Comparison of ENCODE assay signal across 4 cellular contexts in the genomic region with DNA sequence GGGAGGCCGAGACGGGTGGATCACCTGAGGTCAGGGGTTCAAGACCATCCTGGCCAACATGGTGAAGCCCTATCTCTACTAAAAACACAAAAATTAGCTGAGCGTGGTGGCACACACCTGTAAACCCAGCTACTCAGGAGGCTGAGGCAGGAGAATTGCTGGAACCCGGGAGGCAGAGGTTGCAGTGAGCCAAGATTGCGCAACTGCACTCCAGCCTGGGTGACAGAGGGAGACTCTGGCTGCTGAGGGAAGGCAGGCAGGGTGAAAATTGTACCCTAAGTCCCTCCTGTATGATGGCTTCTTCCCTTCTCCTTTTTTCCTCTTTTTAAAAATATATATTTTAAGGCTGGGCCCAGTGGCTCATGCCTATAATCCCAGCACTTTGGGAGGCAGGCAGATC. TPM values are rescaled to one million over a fixed set of nuclear protein-coding genes. Genes with fewer than 3 reads are reported as not detected.
DNase-seq lines count a peak whose midpoint lies in the region; ATAC-seq, FAIRE-seq and TF ChIP-seq lines count a peak whose summit lies in the region.
"Not testable (repeated sequence)": the region's sequence is repeated elsewhere in the genome, so short reads cannot be mapped to it uniquely, and the experiment has no call there.

No MANE protein-coding gene starts in this region.

- H3K9me3 ChIP-seq in A549; IMR-90 (ENCODE audit: control insufficient read depth, insufficient read depth, low read length); K562 (replicated peaks; ENCODE audit: control insufficient read depth, insufficient read depth, low read depth, low read length); HepG2 (ENCODE audit: low read length): not testable (repeated sequence)

- FAIRE-seq in A549 (lab: Jason Lieb, UNC); K562 (lab: Jason Lieb, UNC); HepG2 (lab: Jason Lieb, UNC): not testable (repeated sequence)

- not testable (repeated sequence) for TF ChIP-seq CTCF in A549 (IDR thresholded peaks at IDR 0.05); IMR-90 (conservative IDR thresholded peaks at IDR 0.05; ENCODE audit: low read depth, low read length); K562 (IDR thresholded peaks at IDR 0.05 in 2 of 3, conservative IDR thresholded peaks at IDR 0.05 in 1 of 3; ENCODE audit: insufficient read depth in 2 of 3, low read depth in 1 of 3, low read length in 3 of 3); HepG2 (CRISPR knock-in tag; IDR thresholded peaks at IDR 0.05)

- not testable (repeated sequence) for H3K4ac ChIP-seq in IMR-90 (ENCODE audit: low read depth, low read length)

- H2BK20ac ChIP-seq in IMR-90 (ENCODE audit: low read depth, low read length): not testable (repeated sequence)

- dilution Hi-C loops in IMR-90 (cut with HindIII; ENCODE audit: low sequenced_read_pairs, unreplicated experiment): not testable (repeated sequence)

- H3K27me3 ChIP-seq in IMR-90 (ENCODE audit: control insufficient read depth, insufficient read depth, low read length) (peaks cover 13% of the 10 kb centered on the region), K562 (ENCODE audit: control insufficient read depth in 2 of 2, insufficient read depth in 2 of 2, low read length in 2 of 2) (peaks cover 36 to 58% of the 10 kb centered on the region in 2 experiments)
- not testable (repeated sequence) for H3K27me3 ChIP-seq in HepG2 (ENCODE audit: control insufficient read depth in 1 of 2, insufficient read depth in 2 of 2, low read length in 2 of 2)

- TF ChIP-seq EP300 in A549 (IDR thresholded peaks at IDR 0.05); K562 (IDR thresholded peaks at IDR 0.05; ENCODE audit: low read length); HepG2 (IDR thresholded peaks at IDR 0.05; ENCODE audit: low read depth in 2 of 2, low read length in 2 of 2); HepG2 (CRISPR knock-in tag; IDR thresholded peaks at IDR 0.05; ENCODE audit: borderline replicate concordance): not testable (repeated sequence)

- not testable (repeated sequence) for H3K79me1 ChIP-seq in IMR-90 (ENCODE audit: low read depth in 1 of 2, low read length in 2 of 2)

- not testable (repeated sequence) for H2BK120ac ChIP-seq in IMR-90 (ENCODE audit: low read depth, low read length)

- not testable (repeated sequence) for H4K5ac ChIP-seq in IMR-90 (ENCODE audit: low read depth, low read length)

- not testable (repeated sequence) for H3K4me3 ChIP-seq in A549; IMR-90 (ENCODE audit: insufficient read depth, low read depth, low read length); K562; HepG2 (replicated peaks in 1 of 3; ENCODE audit: insufficient read depth in 1 of 3, low read depth in 2 of 3, low read length in 3 of 3)

- not testable (repeated sequence) for H3K79me2 ChIP-seq in K562 (ENCODE audit: control insufficient read depth, insufficient read depth, low read length); HepG2 (ENCODE audit: insufficient read depth, low read length)

- not testable (repeated sequence) for H3K14ac ChIP-seq in IMR-90 (replicated peaks; ENCODE audit: low read depth, low read length)

- ATAC-seq in A549; IMR-90 (ENCODE audit: low read depth); K562; HepG2: not testable (repeated sequence)

- not testable (repeated sequence) for H4K91ac ChIP-seq in IMR-90 (ENCODE audit: insufficient read depth, low read depth, low read length)

- H3K18ac ChIP-seq in IMR-90 (ENCODE audit: low read depth, low read length): not testable (repeated sequence)

- not testable (repeated sequence) for H3K27ac ChIP-seq in A549; IMR-90 (ENCODE audit: insufficient read depth, low read length); K562 (ENCODE audit: extremely low read depth, low read depth, low read length); HepG2 (ENCODE audit: extremely low read length, insufficient read depth, low read length)

- not testable (repeated sequence) for DNase-seq in A549 (ENCODE audit: low read depth in 1 of 2, low spot score in 1 of 2); IMR-90; K562 (ENCODE audit: extremely low read depth in 1 of 4, low spot score in 3 of 4); HepG2 (ENCODE audit: low spot score)

- H3K9me1 ChIP-seq in IMR-90 (ENCODE audit: insufficient read depth, low read length); K562 (ENCODE audit: control insufficient read depth, insufficient read depth, low read length): not testable (repeated sequence)

- not testable (repeated sequence) for H4K8ac ChIP-seq in IMR-90 (ENCODE audit: low read depth in 2 of 2, low read length in 2 of 2)

- H2BK5ac ChIP-seq in IMR-90 (ENCODE audit: low read depth, low read length, poor library complexity, severe bottlenecking): not testable (repeated sequence)

- in situ Hi-C loops in IMR-90 (cut with MboI; ENCODE audit: low sequenced_read_pairs); K562 (cut with MboI); HepG2 (cut with HindIII; ENCODE audit: extremely low pct_ligation_motif_present, low pct_unique_long_range_greater_than_20kb): not testable (repeated sequence)

- not testable (repeated sequence) for H3K4me1 ChIP-seq in A549; IMR-90 (ENCODE audit: control insufficient read depth, insufficient read depth, low read length); K562 (replicated peaks in 1 of 2; ENCODE audit: control insufficient read depth in 2 of 2, insufficient read depth in 2 of 2, low read length in 2 of 2)
- peaks cover 15% of the 10 kb centered on the region for H3K4me1 ChIP-seq in HepG2 (ENCODE audit: insufficient read depth, low read length)

- BruUV-seq in IMR-90 (replicated peaks; lab: Mats Ljungman, UMichigan); K562 (replicated peaks; lab: Mats Ljungman, UMichigan); HepG2 (replicated peaks; lab: Mats Ljungman, UMichigan): not testable (repeated sequence)

- CTCF ChIA-PET in A549 (lab: Yijun Ruan, JAX): interaction anchor here (1.6 kb wide), 1 partner anchor 77 kb away, joined by 3 read pairs; no protein-coding TSS in a partner anchor
- CTCF ChIA-PET in IMR-90 (lab: Yijun Ruan, JAX); K562 (lab: Yijun Ruan, JAX; ENCODE audit: low intra/inter-chr PET ratio); HepG2 (lab: Yijun Ruan, JAX; ENCODE audit: low intra/inter-chr PET ratio, low total read pairs): not testable (repeated sequence)

- not testable (repeated sequence) for H3K4me2 ChIP-seq in A549; IMR-90 (ENCODE audit: low read depth, low read length); K562 (ENCODE audit: insufficient read depth, low read length); HepG2 (ENCODE audit: low read depth, low read length)

- not testable (repeated sequence) for H3K23ac ChIP-seq in IMR-90 (ENCODE audit: low read depth, low read length)

- H3K9ac ChIP-seq in IMR-90 (ENCODE audit: low read depth, low read length); K562 (ENCODE audit: insufficient read depth in 1 of 2, low read depth in 2 of 2, low read length in 2 of 2); HepG2 (ENCODE audit: insufficient read depth, low read depth, low read length): not testable (repeated sequence)

- H2AFZ ChIP-seq in IMR-90 (replicated peaks; ENCODE audit: low read length, poor library complexity); K562 (ENCODE audit: low read depth, low read length); HepG2 (ENCODE audit: low read length): not testable (repeated sequence)

- 67% methylated on average over 4 of the region's 5 CpGs for WGBS in A549 (ENCODE audit: missing lambda C conversion rate)
- WGBS in IMR-90 (ENCODE audit: extremely low coverage in 2 of 2, insufficient read length in 1 of 2), 2 experiments: no CpG with 5 or more reads among the region's 5 CpGs
- WGBS in K562 (ENCODE audit: insufficient coverage, low coverage, missing lambda C conversion rate): 14% methylated on average over 5 of the region's 5 CpGs
- WGBS in HepG2 (ENCODE audit: low lambda C conversion rate): 52% methylated on average over 5 of the region's 5 CpGs

- not testable (repeated sequence) for H2BK15ac ChIP-seq in IMR-90 (ENCODE audit: low read depth, low read length)

- not testable (repeated sequence) for H3K36me3 ChIP-seq in IMR-90 (ENCODE audit: control insufficient read depth, insufficient read depth, low read length); K562 (ENCODE audit: control insufficient read depth, insufficient read depth, low read length); HepG2 (replicated peaks in 1 of 2; ENCODE audit: control insufficient read depth in 1 of 2, insufficient read depth in 2 of 2, low read length in 2 of 2)

- not testable (repeated sequence) for H2AK9ac ChIP-seq in IMR-90 (replicated peaks; ENCODE audit: low read depth, low read length, poor library complexity)

- not testable (repeated sequence) for H2AK5ac ChIP-seq in IMR-90 (ENCODE audit: low read depth, low read length)

- H3K56ac ChIP-seq in IMR-90 (ENCODE audit: extremely low read depth, insufficient read depth, low read length): not testable (repeated sequence)

- H4K20me1 ChIP-seq in IMR-90 (ENCODE audit: insufficient read depth, low read length); K562 (replicated peaks; ENCODE audit: control insufficient read depth, insufficient read depth, low read length); HepG2 (ENCODE audit: insufficient read depth, low read length): not testable (repeated sequence)

- TF ChIP-seq POLR2A in A549 (IDR thresholded peaks at IDR 0.05; ENCODE audit: low read length); IMR-90 (IDR thresholded peaks at IDR 0.05; ENCODE audit: low read depth, low read length); K562 (conservative IDR thresholded peaks at IDR 0.05); HepG2 (IDR thresholded peaks at IDR 0.05; ENCODE audit: insufficient read depth in 1 of 2, low read depth in 2 of 2, low read length in 2 of 2): not testable (repeated sequence)

- intact Hi-C loops in IMR-90 (cut with micrococcal nuclease); K562 (cut with micrococcal nuclease); HepG2 (cut with micrococcal nuclease; ENCODE audit: unreplicated experiment): not testable (repeated sequence)

- TF ChIP-seq RAD21 in A549 (conservative IDR thresholded peaks at IDR 0.05 in 1 of 2, IDR thresholded peaks at IDR 0.05 in 1 of 2); IMR-90 (IDR thresholded peaks at IDR 0.05; ENCODE audit: low read length); K562 (CRISPR knock-in tag; conservative IDR thresholded peaks at IDR 0.05 in 1 of 2, IDR thresholded peaks at IDR 0.05 in 1 of 2); HepG2 (CRISPR knock-in tag; IDR thresholded peaks at IDR 0.05): not testable (repeated sequence)

- POLR2A ChIA-PET in A549 (lab: Yijun Ruan, JAX): not testable (repeated sequence)
- POLR2A ChIA-PET in IMR-90 (lab: Charles Lee; ENCODE audit: unreplicated experiment) (interaction anchor here (0.6 kb wide), 1 partner anchor 20 kb away, joined by 5 read pairs; no protein-coding TSS in a partner anchor), K562 (lab: Yijun Ruan, JAX) (interaction anchor here (1.4 to 2.1 kb wide), 2 partner anchors 9 to 12 kb away, joined by 5 to 6 read pairs; no protein-coding TSS in a partner anchor), HepG2 (lab: Yijun Ruan, JAX) (interaction anchor here (0.7 kb wide), 1 partner anchor 53 kb away, joined by 3 read pairs; a partner anchor contains a TSS)

RNA-seq across cellular contexts. Expression of a gene that starts 19.9 kb away (rescaled TPM):
- polyA plus RNA-seq in A549 (2011; rRNA removed) (0.22 and 0.41 TPM in 2 replicates), A549 (2017; fragmentation: RNase III; extraction: RNeasy Plus Mini Kit Qiagen cat#74134 plus additional on column Dnase treatment) (0.20 to 0.29 TPM (median 0.27 TPM) in 3 replicates), IMR-90 (2012; rRNA removed) (9.6 and 11.3 TPM in 2 replicates), K562 (2011; rRNA removed) (0.06 and 0.11 TPM in 2 replicates), K562 (2014; fragmentation: Illumina TruSeq; extraction: Trizol) (0.04 and 0.29 TPM in 2 replicates), K562 (2014; fragmentation: Nextera tagmentation; extraction: Ambion mirVana) (not detected), K562 (2014; rRNA removed) (0.04 TPM in 1 of 2 replicates, not detected in the other), HepG2 (2011; rRNA removed) (0.18 and 0.39 TPM in 2 replicates)
- 0.13 and 0.40 TPM in 2 replicates for polyA plus RNA-seq in A549 (2012; cell fraction: cytosol; rRNA removed)
- polyA plus RNA-seq in A549 (2012; cell fraction: nucleus; rRNA removed): 0.25 and 0.37 TPM in 2 replicates
- polyA minus RNA-seq in A549 (2011; rRNA and poly(A)+ RNA removed): 0.15 and 0.33 TPM in 2 replicates
- total RNA-seq in IMR-90 (2012; rRNA removed) (2.5 and 3.2 TPM in 2 replicates), K562 (2014; rRNA removed) (not detected in 2 replicates), K562 (2014; rRNA removed; fragmentation: Illumina TruSeq; extraction: Trizol) (0.15 TPM in 1 of 2 replicates, not detected in the other), K562 (2015; rRNA removed; fragmentation: Illumina TruSeq; extraction: Trizol) (0.18 TPM in 1 of 2 replicates, not detected in the other), K562 (2021) (0.22 and 0.44 TPM in 2 replicates), HepG2 (2016; rRNA removed; fragmentation: Illumina TruSeq; extraction: Trizol) (0.15 and 0.49 TPM in 2 replicates)
- polyA plus RNA-seq in IMR-90 (2012; cell fraction: cytosol; rRNA removed): 9.4 and 14.0 TPM in 2 replicates
- polyA plus RNA-seq in IMR-90 (2012; cell fraction: nucleus; rRNA removed; ENCODE audit: low replicate concordance): 9.7 and 11.2 TPM in 2 replicates
- total RNA-seq in K562 (2011; cell fraction: chromatin; rRNA removed; ENCODE audit: low replicate concordance): 0.19 TPM in 1 of 2 replicates, not detected in the other
- total RNA-seq in K562 (2011; cell fraction: nucleolus; rRNA removed): 0.13 and 0.50 TPM in 2 replicates
- total RNA-seq in K562 (2011; cell fraction: nucleoplasm; rRNA removed): 0.22 and 0.46 TPM in 2 replicates
- 0.07 TPM in 2 replicates for polyA plus RNA-seq in K562 (2011; cell fraction: cytosol; rRNA removed)
- 0.07 and 0.25 TPM in 2 replicates for polyA plus RNA-seq in K562 (2011; cell fraction: nucleus; rRNA removed)
- polyA plus RNA-seq in K562 (2012): 0.07 and 0.53 TPM in 2 replicates
- 0.18 TPM in 1 of 2 replicates, not detected in the other for polyA minus RNA-seq in K562 (2011; rRNA and poly(A)+ RNA removed)
- not detected in 2 replicates for polyA minus RNA-seq in K562 (2011; cell fraction: cytosol; rRNA and poly(A)+ RNA removed)
- polyA minus RNA-seq in K562 (2011; cell fraction: nucleus; rRNA and poly(A)+ RNA removed): 0.13 TPM in 1 of 2 replicates, not detected in the other
- total RNA-seq in HepG2 (2016; cell fraction: cytosol; rRNA removed; fragmentation: Illumina TruSeq; extraction: Trizol; ENCODE audit: low read depth): 0.26 and 0.30 TPM in 2 replicates
- 0.32 and 0.39 TPM in 2 replicates for total RNA-seq in HepG2 (2016; cell fraction: insoluble cytoplasmic fraction; rRNA removed; fragmentation: Illumina TruSeq; extraction: Trizol)
- 0.31 and 0.69 TPM in 2 replicates for total RNA-seq in HepG2 (2016; cell fraction: membrane; rRNA removed; fragmentation: Illumina TruSeq; extraction: Trizol)
- total RNA-seq in HepG2 (2016; cell fraction: nucleus; rRNA removed; fragmentation: Illumina TruSeq; extraction: Trizol): 0.25 and 0.50 TPM in 2 replicates
- polyA plus RNA-seq in HepG2 (2011; cell fraction: cytosol; rRNA removed): 0.30 and 0.31 TPM in 2 replicates
- polyA plus RNA-seq in HepG2 (2011; cell fraction: nucleus; rRNA removed): 0.23 and 0.45 TPM in 2 replicates
- 0.08 and 0.34 TPM in 2 replicates for polyA plus RNA-seq in HepG2 (2012)
- polyA plus RNA-seq in HepG2 (2016; cell fraction: cytosol; fragmentation: Illumina TruSeq; extraction: Trizol; ENCODE audit: low read depth): 0.11 and 0.33 TPM in 2 replicates
- 0.90 and 1.0 TPM in 2 replicates for polyA plus RNA-seq in HepG2 (2016; cell fraction: insoluble cytoplasmic fraction; fragmentation: Illumina TruSeq; extraction: Trizol; ENCODE audit: low read depth)
- polyA plus RNA-seq in HepG2 (2016; cell fraction: membrane; fragmentation: Illumina TruSeq; extraction: Trizol; ENCODE audit: low read depth): 0.25 and 0.31 TPM in 2 replicates
- 0.79 TPM in 1 of 2 replicates, not detected in the other for polyA plus RNA-seq in HepG2 (2016; cell fraction: nucleus; fragmentation: Illumina TruSeq; extraction: Trizol; ENCODE audit: insufficient read depth, low read depth)
- 0.16 and 0.40 TPM in 2 replicates for polyA minus RNA-seq in HepG2 (2011; rRNA and poly(A)+ RNA removed; ENCODE audit: low replicate concordance)
- not detected in 2 replicates for polyA minus RNA-seq in HepG2 (2011; cell fraction: cytosol; rRNA and poly(A)+ RNA removed)
- 0.26 TPM in 1 of 2 replicates, not detected in the other for polyA minus RNA-seq in HepG2 (2011; cell fraction: nucleus; rRNA and poly(A)+ RNA removed)

RNA-seq across cellular contexts. Expression of a gene that starts 53.2 kb away (rescaled TPM):
- polyA plus RNA-seq in A549 (2011; rRNA removed): 7.9 and 9.2 TPM in 2 replicates
- 12.7 and 16.4 TPM in 2 replicates for polyA plus RNA-seq in A549 (2012; cell fraction: cytosol; rRNA removed)
- 19.2 and 21.2 TPM in 2 replicates for polyA plus RNA-seq in A549 (2012; cell fraction: nucleus; rRNA removed)
- 9.9 to 10.9 TPM (median 10.1 TPM) in 3 replicates for polyA plus RNA-seq in A549 (2017; fragmentation: RNase III; extraction: RNeasy Plus Mini Kit Qiagen cat#74134 plus additional on column Dnase treatment)
- polyA minus RNA-seq in A549 (2011; rRNA and poly(A)+ RNA removed): 7.3 and 7.4 TPM in 2 replicates
- total RNA-seq in IMR-90 (2012; rRNA removed): 3.6 and 4.5 TPM in 2 replicates
- 13.5 and 14.4 TPM in 2 replicates for polyA plus RNA-seq in IMR-90 (2012; rRNA removed)
- polyA plus RNA-seq in IMR-90 (2012; cell fraction: cytosol; rRNA removed): 9.9 and 15.1 TPM in 2 replicates
- 19.7 and 24.6 TPM in 2 replicates for polyA plus RNA-seq in IMR-90 (2012; cell fraction: nucleus; rRNA removed; ENCODE audit: low replicate concordance)
- 30.0 and 73.0 TPM in 2 replicates for total RNA-seq in K562 (2011; cell fraction: chromatin; rRNA removed; ENCODE audit: low replicate concordance)
- 38.5 and 41.1 TPM in 2 replicates for total RNA-seq in K562 (2011; cell fraction: nucleolus; rRNA removed)
- total RNA-seq in K562 (2011; cell fraction: nucleoplasm; rRNA removed): 33.9 and 37.2 TPM in 2 replicates
- 14.2 and 19.0 TPM in 2 replicates for total RNA-seq in K562 (2014; rRNA removed)
- total RNA-seq in K562 (2014; rRNA removed; fragmentation: Illumina TruSeq; extraction: Trizol): 10.9 and 13.0 TPM in 2 replicates
- total RNA-seq in K562 (2015; rRNA removed; fragmentation: Illumina TruSeq; extraction: Trizol): 16.3 and 17.7 TPM in 2 replicates
- 28.8 and 29.2 TPM in 2 replicates for total RNA-seq in K562 (2021)
- polyA plus RNA-seq in K562 (2011; rRNA removed): 16.2 and 25.0 TPM in 2 replicates
- 22.4 and 23.7 TPM in 2 replicates for polyA plus RNA-seq in K562 (2011; cell fraction: cytosol; rRNA removed)
- polyA plus RNA-seq in K562 (2011; cell fraction: nucleus; rRNA removed): 69.9 and 75.9 TPM in 2 replicates
- polyA plus RNA-seq in K562 (2012): 24.3 and 30.1 TPM in 2 replicates
- 26.8 and 29.6 TPM in 2 replicates for polyA plus RNA-seq in K562 (2014; fragmentation: Illumina TruSeq; extraction: Trizol)
- polyA plus RNA-seq in K562 (2014; fragmentation: Nextera tagmentation; extraction: Ambion mirVana): 1 to 10 TPM in 1 of 2 experiments, under 1 TPM in 1; 0.56 to 1.4 TPM
- polyA plus RNA-seq in K562 (2014; rRNA removed): 22.2 and 25.7 TPM in 2 replicates
- 11.8 and 12.8 TPM in 2 replicates for polyA minus RNA-seq in K562 (2011; rRNA and poly(A)+ RNA removed)
- polyA minus RNA-seq in K562 (2011; cell fraction: cytosol; rRNA and poly(A)+ RNA removed): 11.8 and 16.7 TPM in 2 replicates
- polyA minus RNA-seq in K562 (2011; cell fraction: nucleus; rRNA and poly(A)+ RNA removed): 6.9 and 14.2 TPM in 2 replicates
- total RNA-seq in HepG2 (2016; rRNA removed; fragmentation: Illumina TruSeq; extraction: Trizol): 6.3 and 7.2 TPM in 2 replicates
- 1.6 and 1.8 TPM in 2 replicates for total RNA-seq in HepG2 (2016; cell fraction: cytosol; rRNA removed; fragmentation: Illumina TruSeq; extraction: Trizol; ENCODE audit: low read depth)
- 5.6 and 7.1 TPM in 2 replicates for total RNA-seq in HepG2 (2016; cell fraction: insoluble cytoplasmic fraction; rRNA removed; fragmentation: Illumina TruSeq; extraction: Trizol)
- total RNA-seq in HepG2 (2016; cell fraction: membrane; rRNA removed; fragmentation: Illumina TruSeq; extraction: Trizol): 5.1 and 6.4 TPM in 2 replicates
- total RNA-seq in HepG2 (2016; cell fraction: nucleus; rRNA removed; fragmentation: Illumina TruSeq; extraction: Trizol): 4.2 and 4.7 TPM in 2 replicates
- polyA plus RNA-seq in HepG2 (2011; rRNA removed): 12.1 and 13.7 TPM in 2 replicates
- polyA plus RNA-seq in HepG2 (2011; cell fraction: cytosol; rRNA removed): 9.5 and 10.4 TPM in 2 replicates
- polyA plus RNA-seq in HepG2 (2011; cell fraction: nucleus; rRNA removed): 22.0 and 26.7 TPM in 2 replicates
- 7.7 and 7.8 TPM in 2 replicates for polyA plus RNA-seq in HepG2 (2012)
- polyA plus RNA-seq in HepG2 (2016; cell fraction: cytosol; fragmentation: Illumina TruSeq; extraction: Trizol; ENCODE audit: low read depth): 1.6 and 1.8 TPM in 2 replicates
- polyA plus RNA-seq in HepG2 (2016; cell fraction: insoluble cytoplasmic fraction; fragmentation: Illumina TruSeq; extraction: Trizol; ENCODE audit: low read depth): 7.0 and 8.1 TPM in 2 replicates
- 4.6 and 4.8 TPM in 2 replicates for polyA plus RNA-seq in HepG2 (2016; cell fraction: membrane; fragmentation: Illumina TruSeq; extraction: Trizol; ENCODE audit: low read depth)
- 12.0 and 13.6 TPM in 2 replicates for polyA plus RNA-seq in HepG2 (2016; cell fraction: nucleus; fragmentation: Illumina TruSeq; extraction: Trizol; ENCODE audit: insufficient read depth, low read depth)
- polyA minus RNA-seq in HepG2 (2011; rRNA and poly(A)+ RNA removed; ENCODE audit: low replicate concordance): 12.3 and 19.3 TPM in 2 replicates
- polyA minus RNA-seq in HepG2 (2011; cell fraction: cytosol; rRNA and poly(A)+ RNA removed): 6.8 and 10.5 TPM in 2 replicates
- 6.1 and 6.2 TPM in 2 replicates for polyA minus RNA-seq in HepG2 (2011; cell fraction: nucleus; rRNA and poly(A)+ RNA removed)
